In the genomic region with DNA sequence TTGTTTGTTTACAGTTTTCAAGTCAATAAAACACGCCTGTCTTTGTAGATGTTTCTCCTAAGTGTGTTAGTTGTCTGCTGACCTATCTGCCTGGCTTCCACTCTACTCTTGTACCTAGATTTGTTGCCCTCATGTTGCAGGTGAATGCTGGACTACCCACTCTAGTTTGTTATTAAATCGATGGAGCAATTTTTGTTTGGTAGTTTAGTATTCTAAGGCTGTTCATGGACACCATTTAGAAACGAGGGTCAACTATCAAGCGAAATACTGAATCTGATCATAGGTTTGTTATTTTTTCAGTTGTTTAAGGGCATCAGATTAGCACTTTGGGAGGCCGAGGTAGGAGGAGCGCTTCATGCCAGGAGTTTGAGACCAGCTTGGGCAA, we compare ENCODE assay signal across 17 cellular contexts. TPM values are rescaled to one million over a fixed set of nuclear protein-coding genes. Genes with fewer than 3 reads are reported as not detected.
DNase-seq lines count a peak whose midpoint lies in the region; ATAC-seq, FAIRE-seq and TF ChIP-seq lines count a peak whose summit lies in the region.
"Had no signal": no experiment of that assay in that cellular context is flagged by ENCODE, and none has a peak within 500 bp of the region (broad histone marks: within the 10 kb centered on the region; RNA-seq: fewer than 3 reads in every experiment).

No MANE protein-coding gene starts in this region.

- no peak overlapping the region for H3K23ac ChIP-seq in mesenchymal stem cell (ENCODE audit: low read length in 2 of 2)

- peak overlapping the region; percentile 20 to 66 for H3K27ac ChIP-seq in right atrium auricular region
- no peak overlapping the region for H3K27ac ChIP-seq in astrocyte (ENCODE audit: low read depth, low read length)
- no peak overlapping the region for H3K27ac ChIP-seq in mesenchymal stem cell (ENCODE audit: low read length, poor library complexity, severe bottlenecking)
- H3K27ac ChIP-seq in vagina, result peak overlapping the region; percentile 9
- H3K27ac ChIP-seq: KMS-11 had no signal

- no peak overlapping the region for H2BK120ac ChIP-seq in mesenchymal stem cell (ENCODE audit: low read depth, low read length)

- DNase-seq in right atrium auricular region (ENCODE audit: low spot score), result no peak
- DNase-seq in left ventricle myocardium superior, result no peak
- DNase-seq in astrocyte (ENCODE audit: low read depth), result no peak
- no peak for DNase-seq in mesenchymal stem cell
- DNase-seq in vagina (ENCODE audit: extremely low spot score in 2 of 2), result no peak
- no peak for DNase-seq in endothelial cell (ENCODE audit: low spot score)
- DNase-seq in DMS53 (lab: John Stamatoyannopoulos, UW), result no peak
- DNase-seq in GM10266 (ENCODE audit: extremely low spot score), result no peak
- DNase-seq: GDM1, MM.1S, NCI-H1105, NCI-H1694 treated with DMSO at 0.1 percent for 48 hours, NCI-H345 had no signal

- no peaks in the 10 kb centered on the region for H3K27me3 ChIP-seq in right atrium auricular region
- H3K27me3 ChIP-seq in astrocyte (ENCODE audit: insufficient read depth, low read length), result no peaks in the 10 kb centered on the region
- no peaks in the 10 kb centered on the region for H3K27me3 ChIP-seq in mesenchymal stem cell (ENCODE audit: control insufficient read depth in 1 of 2, insufficient read depth in 1 of 2, low read length in 2 of 2)
- H3K27me3 ChIP-seq in vagina, result no peaks in the 10 kb centered on the region

- H3K36me3 ChIP-seq in right atrium auricular region, result no peaks in the 10 kb centered on the region
- H3K36me3 ChIP-seq in astrocyte (ENCODE audit: insufficient read depth, low read length), result no peaks in the 10 kb centered on the region
- H3K36me3 ChIP-seq in mesenchymal stem cell (ENCODE audit: control insufficient read depth in 1 of 2, insufficient read depth in 2 of 2, low read depth in 1 of 2, low read length in 2 of 2), result no peaks in the 10 kb centered on the region
- no peaks in the 10 kb centered on the region for H3K36me3 ChIP-seq in vagina

- H3K18ac ChIP-seq in mesenchymal stem cell (ENCODE audit: low read depth in 1 of 2, low read length in 2 of 2), result no peak overlapping the region

- TF ChIP-seq POLR2A in vagina (IDR thresholded peaks at IDR 0.05), result no peak

- TF ChIP-seq CTCF in right atrium auricular region (IDR thresholded peaks at IDR 0.05) (no peak), astrocyte (IDR thresholded peaks at IDR 0.05; ENCODE audit: insufficient read depth, low read depth, low read length) (no peak), vagina (IDR thresholded peaks at IDR 0.05) (no peak), endothelial cell (IDR thresholded peaks at IDR 0.05; ENCODE audit: unreplicated experiment) (no peak), GM10266 (IDR thresholded peaks at IDR 0.05; ENCODE audit: control insufficient read depth, insufficient read depth, low read depth, missing control alignments) (no peak)

- peaks cover 0 to 55% of the 10 kb centered on the region in 2 donors for H3K4me1 ChIP-seq in right atrium auricular region
- no peaks in the 10 kb centered on the region for H3K4me1 ChIP-seq in astrocyte (ENCODE audit: insufficient read depth, low read length)
- H3K4me1 ChIP-seq in mesenchymal stem cell (ENCODE audit: control insufficient read depth, insufficient read depth, low read depth, low read length), result no peaks in the 10 kb centered on the region
- H3K4me1 ChIP-seq in vagina, result no peaks in the 10 kb centered on the region

- ATAC-seq in left ventricle myocardium superior, result no peak
- ATAC-seq: PC-3 had no signal

- H3K9me3 Mint-ChIP-seq in astrocyte (ENCODE audit: unreplicated experiment) (no peaks in the 10 kb centered on the region), endothelial cell (ENCODE audit: unreplicated experiment) (no peaks in the 10 kb centered on the region)
- H3K9me3 Mint-ChIP-seq: CD14-positive monocyte had no signal

- 84% methylated on average over 6 of the region's 6 CpGs for WGBS in mesenchymal stem cell

- FAIRE-seq in astrocyte (lab: Jason Lieb, UNC), result no peak
- FAIRE-seq: A204.1 had no signal

- no peak overlapping the region for H3K4ac ChIP-seq in mesenchymal stem cell (ENCODE audit: low read depth in 1 of 2, low read length in 2 of 2)

- peak overlapping the region; percentile 4 for H3K27ac Mint-ChIP-seq in astrocyte (ENCODE audit: unreplicated experiment)
- H3K27ac Mint-ChIP-seq in endothelial cell (ENCODE audit: unreplicated experiment), result no peak overlapping the region
- H3K27ac Mint-ChIP-seq: CD14-positive monocyte had no signal

- H3K27me3 Mint-ChIP-seq in astrocyte (ENCODE audit: low read depth, unreplicated experiment) (no peaks in the 10 kb centered on the region), endothelial cell (ENCODE audit: unreplicated experiment) (peaks cover 2% of the 10 kb centered on the region)

- H2AFZ ChIP-seq in astrocyte (ENCODE audit: low read depth, low read length) (no peak overlapping the region), mesenchymal stem cell (ENCODE audit: low read depth, low read length) (no peak overlapping the region)

- intact Hi-C loops in left ventricle myocardium superior (cut with micrococcal nuclease), result no loop called here
- intact Hi-C loops in vagina (cut with DNase I), result no loop called here

- H2AK5ac ChIP-seq in mesenchymal stem cell (ENCODE audit: low read length, severe bottlenecking), result no peak overlapping the region

- no peak overlapping the region for H4K91ac ChIP-seq in mesenchymal stem cell (ENCODE audit: low read length)

- H2BK12ac ChIP-seq in mesenchymal stem cell (ENCODE audit: low read length in 2 of 2), result no peak overlapping the region

- no peaks in the 10 kb centered on the region for H3K79me1 ChIP-seq in mesenchymal stem cell (replicated peaks; ENCODE audit: low read length, poor library complexity, severe bottlenecking)

- H3K4me2 ChIP-seq in astrocyte (ENCODE audit: low read length) (no peak overlapping the region), mesenchymal stem cell (ENCODE audit: low read length, poor library complexity, severe bottlenecking) (no peak overlapping the region)
- H3K4me2 ChIP-seq: KMS-11 had no signal

- no peaks in the 10 kb centered on the region for H4K20me1 ChIP-seq in astrocyte (ENCODE audit: insufficient read depth, low read length)

- no peak overlapping the region for H3K14ac ChIP-seq in mesenchymal stem cell (ENCODE audit: low read length in 2 of 2)

- no peak overlapping the region for H3K9ac ChIP-seq in astrocyte (ENCODE audit: low read length)
- H3K9ac ChIP-seq in mesenchymal stem cell (ENCODE audit: low read length), result peak overlapping the region; percentile 68
- H3K9ac ChIP-seq: KMS-11 had no signal

- H3K4me1 Mint-ChIP-seq in astrocyte (ENCODE audit: low read depth, unreplicated experiment) (peaks cover 15% of the 10 kb centered on the region), endothelial cell (ENCODE audit: unreplicated experiment) (no peaks in the 10 kb centered on the region)

- H3K36me3 Mint-ChIP-seq in astrocyte (ENCODE audit: low read depth, unreplicated experiment) (no peaks in the 10 kb centered on the region), endothelial cell (ENCODE audit: low read depth, unreplicated experiment) (no peaks in the 10 kb centered on the region)
- H3K36me3 Mint-ChIP-seq: CD14-positive monocyte had no signal

- no peak overlapping the region for H4K8ac ChIP-seq in mesenchymal stem cell (ENCODE audit: low read length)

- H2BK5ac ChIP-seq in mesenchymal stem cell (ENCODE audit: low read depth, low read length, poor library complexity, severe bottlenecking), result no peak overlapping the region

- H3K4me3 ChIP-seq in right atrium auricular region (no peak overlapping the region), astrocyte (ENCODE audit: insufficient read depth, low read depth, low read length) (no peak overlapping the region), mesenchymal stem cell (ENCODE audit: insufficient read depth in 1 of 2, low read depth in 1 of 2, low read length in 2 of 2) (no peak overlapping the region), vagina (no peak overlapping the region)

- H2BK15ac ChIP-seq in mesenchymal stem cell (ENCODE audit: low read depth, poor library complexity, severe bottlenecking), result no peak overlapping the region

- no peaks in the 10 kb centered on the region for H3K9me3 ChIP-seq in right atrium auricular region
- no peaks in the 10 kb centered on the region for H3K9me3 ChIP-seq in astrocyte (ENCODE audit: insufficient read depth, low read depth, low read length)
- no peaks in the 10 kb centered on the region for H3K9me3 ChIP-seq in mesenchymal stem cell (ENCODE audit: control insufficient read depth, low read length)
- no peaks in the 10 kb centered on the region for H3K9me3 ChIP-seq in vagina

- peak overlapping the region; percentile 20 for H3K4me3 Mint-ChIP-seq in astrocyte (ENCODE audit: unreplicated experiment)
- H3K4me3 Mint-ChIP-seq in endothelial cell (ENCODE audit: unreplicated experiment), result no peak overlapping the region
- H3K4me3 Mint-ChIP-seq: CD14-positive monocyte had no signal

- no peaks in the 10 kb centered on the region for H3K79me2 ChIP-seq in astrocyte (ENCODE audit: insufficient read depth, low read length)

RNA-seq across cellular contexts. Expression of a gene that starts 29.1 kb away (rescaled TPM):
- total RNA-seq in right atrium auricular region (10 to 100 TPM; 27.4 to 28.5 TPM), left ventricle myocardium superior (44.9 TPM), astrocyte (48.0 and 50.3 TPM in 2 replicates), vagina (48.4 TPM), endothelial cell (ENCODE audit: unreplicated experiment) (66.3 TPM)
- 20.2 TPM for polyA plus RNA-seq in mesenchymal stem cell (2013, experiment 1 of 2)
- polyA plus RNA-seq in mesenchymal stem cell (2013, experiment 2 of 2), result 21.2 TPM

Comparison
In these comparisons a context has a peak if more than half of its experiments do, and no peak if none do; other contexts are left out.
1. H3K27ac ChIP-seq: peak in right atrium auricular region (2 of 2) and vagina (single experiment); none in astrocyte (single experiment) and mesenchymal stem cell (single experiment).